ENCODE assay signal across 8 cellular contexts in the genomic region with DNA sequence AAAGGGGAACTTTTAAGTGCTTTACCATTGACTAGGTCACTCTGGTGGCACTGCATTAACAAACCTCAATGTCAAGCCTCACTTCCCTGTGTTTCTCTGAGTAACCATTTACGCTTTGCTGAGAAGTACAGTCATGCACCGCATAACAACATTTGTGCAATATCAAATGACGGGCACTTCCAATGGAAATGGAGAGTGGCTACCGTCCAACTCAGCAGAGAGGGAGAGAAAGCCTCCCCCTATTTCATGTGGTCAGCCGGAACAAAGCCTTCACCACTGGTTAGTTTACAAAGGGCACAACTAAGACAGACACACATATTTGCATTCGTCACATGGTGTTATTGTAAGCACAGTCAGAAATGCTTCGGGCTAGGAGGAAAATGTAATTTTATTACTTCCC.
A peak's percentile ranks its signal among the peaks of the same experiment; 100 is the strongest.
DNase-seq lines count a peak whose midpoint lies in the region; ATAC-seq and TF ChIP-seq lines count a peak whose summit lies in the region.

No MANE protein-coding gene starts in this region.

- peaks cover 3% of the 10 kb centered on the region for H3K9me3 ChIP-seq in parathyroid adenoma (ENCODE audit: control insufficient read depth, low read length)
- H3K9me3 ChIP-seq in uterus, result no peaks in the 10 kb centered on the region
- H3K9me3 ChIP-seq in CD4-positive, alpha-beta T cell (ENCODE audit: control insufficient read depth, low read length), result no peaks in the 10 kb centered on the region

- H3K4me1 ChIP-seq in parathyroid adenoma (peaks cover 35% of the 10 kb centered on the region), uterus (no peaks in the 10 kb centered on the region)

- no peaks in the 10 kb centered on the region for H3K79me2 ChIP-seq in parathyroid adenoma

- H3K9ac ChIP-seq in parathyroid adenoma, result no peak overlapping the region

- H3K4me2 ChIP-seq in parathyroid adenoma (ENCODE audit: low read length), result peak overlapping the region; percentile 22

- H3K4me3 Mint-ChIP-seq in CD4-positive, alpha-beta T cell, result no peak overlapping the region

- no peak for ATAC-seq in GM21619 (IDR thresholded peaks at IDR 0.05; ENCODE audit: unreplicated experiment)
- ATAC-seq in CD4-positive, alpha-beta T cell (ENCODE audit: poor library complexity), result no peak

- CTCF ChIA-PET in CD4-positive, alpha-beta T cell (lab: Charles Lee), result no interaction called here

- TF ChIP-seq CTCF in choroid plexus epithelial cell (conservative IDR thresholded peaks at IDR 0.05; ENCODE audit: low read depth, low read length) (no peak), parathyroid adenoma (IDR thresholded peaks at IDR 0.05) (no peak), uterus (IDR thresholded peaks at IDR 0.05) (no peak)
- no peak for TF ChIP-seq CTCF in CD4-positive, alpha-beta T cell (IDR thresholded peaks at IDR 0.05)

- H3K4me1 Mint-ChIP-seq in CD4-positive, alpha-beta T cell (ENCODE audit: low read depth), result no peaks in the 10 kb centered on the region

- H3K9me3 Mint-ChIP-seq in CD4-positive, alpha-beta T cell, result peaks cover 2% of the 10 kb centered on the region

- H3K36me3 Mint-ChIP-seq in CD4-positive, alpha-beta T cell (ENCODE audit: low read depth), result no peaks in the 10 kb centered on the region

- peaks cover 43% of the 10 kb centered on the region for H3K27me3 Mint-ChIP-seq in CD4-positive, alpha-beta T cell

- no peak for TF ChIP-seq POLR2A in uterus (IDR thresholded peaks at IDR 0.05)

- peak overlapping the region; percentile 11 for H2AFZ ChIP-seq in parathyroid adenoma

- POLR2A ChIA-PET in CD4-positive, alpha-beta T cell (lab: Charles Lee), result no interaction called here

- H3K36me3 ChIP-seq in parathyroid adenoma (ENCODE audit: control insufficient read depth, insufficient read depth, low read length) (no peaks in the 10 kb centered on the region), uterus (no peaks in the 10 kb centered on the region)

- intact Hi-C loops in uterus (cut with DNase I; ENCODE audit: low total_unique reads), result no loop called here
- intact Hi-C loops in CD4-positive, alpha-beta T cell (cut with DNase I, micrococcal nuclease), result no loop called here

- no peak overlapping the region for H3K27ac Mint-ChIP-seq in CD4-positive, alpha-beta T cell

- H3K27ac ChIP-seq in parathyroid adenoma (peak overlapping the region; percentile 96), uterus (no peak overlapping the region)
- H3K27ac ChIP-seq in CD4-positive, alpha-beta T cell (ENCODE audit: low read depth, low read length), result no peak overlapping the region

- DNase-seq in HCEC 1CT (peak; percentile 97), NCI-H526 (lab: John Stamatoyannopoulos, UW) (peak; percentile 75 to 85), choroid plexus epithelial cell (ENCODE audit: low read depth) (peak; percentile 94), uterus (no peak)
- DNase-seq in central memory CD4-positive, alpha-beta T cell, result no peak
- DNase-seq in CD4-positive, alpha-beta T cell, result no peak

- no peak overlapping the region for H3K4me3 ChIP-seq in choroid plexus epithelial cell (ENCODE audit: low read depth, low read length)
- no peak overlapping the region for H3K4me3 ChIP-seq in parathyroid adenoma (ENCODE audit: low read depth, low read length)
- H3K4me3 ChIP-seq in uterus, result no peak overlapping the region

- H3K27me3 ChIP-seq in parathyroid adenoma (ENCODE audit: control insufficient read depth, insufficient read depth, low read length) (no peaks in the 10 kb centered on the region), uterus (no peaks in the 10 kb centered on the region)
- peaks cover 12% of the 10 kb centered on the region for H3K27me3 ChIP-seq in CD4-positive, alpha-beta T cell (ENCODE audit: control insufficient read depth, insufficient read depth, low read length)

Comparison
In these comparisons a context has a peak if more than half of its experiments do, and no peak if none do; other contexts are left out.
1. DNase-seq: peak in HCEC 1CT (single experiment), NCI-H526 (2 of 2) and choroid plexus epithelial cell (single experiment); none in central memory CD4-positive, alpha-beta T cell (single experiment), uterus (0 of 2) and CD4-positive, alpha-beta T cell (0 of 10).